In the genomic region with DNA sequence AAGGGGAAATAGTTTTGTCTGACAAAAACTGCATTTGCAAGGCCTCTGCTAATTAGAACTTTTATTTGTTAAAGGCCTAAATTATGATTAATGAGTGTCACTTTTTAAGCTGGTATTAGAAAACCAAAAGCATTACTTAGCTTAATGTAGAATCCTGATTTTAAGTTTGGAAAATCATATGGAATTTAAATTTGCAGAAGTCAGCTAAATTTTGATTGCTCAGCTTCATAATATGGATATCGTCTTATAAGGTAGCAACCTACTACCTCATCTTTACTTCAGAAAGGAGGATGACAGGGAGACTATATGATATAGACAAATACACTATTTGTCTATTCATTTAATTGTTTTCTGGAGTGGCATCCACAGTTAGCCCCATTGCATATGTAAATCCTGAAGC, we compare ENCODE assay signal across 1 cellular context.
TF ChIP-seq lines count a peak whose summit lies in the region.

No MANE protein-coding gene starts in this region.

TF ChIP-seq in A549, 52 proteins besides CTCF, POLR2A, EP300 and RAD21:
- peak; percentile 55 for TF ChIP-seq MAFK (IDR thresholded peaks at IDR 0.05; ENCODE audit: partially characterized antibody)
- TF ChIP-seq KDM1A (IDR thresholded peaks at IDR 0.05; ENCODE audit: low read depth) = no peak
- TF ChIP-seq, protein P1, sequence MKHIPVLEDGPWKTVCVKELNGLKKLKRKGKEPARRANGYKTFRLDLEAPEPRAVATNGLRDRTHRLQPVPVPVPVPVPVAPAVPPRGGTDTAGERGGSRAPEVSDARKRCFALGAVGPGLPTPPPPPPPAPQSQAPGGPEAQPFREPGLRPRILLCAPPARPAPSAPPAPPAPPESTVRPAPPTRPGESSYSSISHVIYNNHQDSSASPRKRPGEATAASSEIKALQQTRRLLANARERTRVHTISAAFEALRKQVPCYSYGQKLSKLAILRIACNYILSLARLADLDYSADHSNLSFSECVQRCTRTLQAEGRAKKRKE (CRISPR knock-in tag; IDR thresholded peaks at IDR 0.05; ENCODE audit: low read depth) = no peak
